In the genomic region with DNA sequence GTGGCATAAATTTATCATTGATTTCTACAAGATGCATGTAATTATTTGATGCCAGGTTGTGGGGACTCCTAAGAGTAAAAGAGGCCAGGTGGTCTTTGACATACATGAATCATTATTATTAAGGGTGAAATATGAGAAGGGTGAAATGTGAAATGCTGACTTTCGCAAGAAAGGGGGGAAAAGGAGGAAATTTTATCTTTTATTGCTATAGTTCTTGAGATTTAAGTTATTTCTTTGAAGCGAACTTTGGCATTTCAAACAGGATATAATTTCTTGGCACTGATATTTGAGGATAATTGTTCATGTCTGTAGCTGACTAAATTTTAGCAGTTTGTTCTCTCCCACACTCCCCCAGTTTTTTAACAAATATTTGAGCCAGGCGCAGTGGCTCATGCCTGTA, we compare ENCODE assay signal across 18 cellular contexts.
"Had no signal": no experiment of that assay in that cellular context is flagged by ENCODE, and none has a peak within 500 bp of the region (broad histone marks: within the 10 kb centered on the region; RNA-seq: fewer than 3 reads in every experiment).

No MANE protein-coding gene starts in this region.

- H3K27me3 ChIP-seq: heart left ventricle, left lung, ovary, tibial nerve had no signal

- H3K9me3 Mint-ChIP-seq: activated T-cell treated with anti-CD3 and anti-CD28 coated beads, Interleukin-2, amount 50 U/mL, for 4 hours; memory B cell; neural crest cell had no signal

- H3K27ac Mint-ChIP-seq: activated CD8-positive, alpha-beta memory T cell treated with anti-CD3 and anti-CD28 coated beads, Interleukin-2, amount 10 ng/mL, durations not matched to agents 7 days and 5 days; memory B cell had no signal

- H3K27me3 Mint-ChIP-seq: activated CD8-positive, alpha-beta memory T cell treated with anti-CD3 and anti-CD28 coated beads, Interleukin-2, amount 10 ng/mL, durations not matched to agents 7 days and 5 days; memory B cell had no signal

- H3K4me1 ChIP-seq: left lung had no signal

- H3K4me3 Mint-ChIP-seq: activated CD8-positive, alpha-beta memory T cell treated with anti-CD3 and anti-CD28 coated beads, Interleukin-2, amount 10 ng/mL, durations not matched to agents 7 days and 5 days; activated T-cell treated with anti-CD3 and anti-CD28 coated beads, Interleukin-2, amount 50 U/mL, for 4 hours; memory B cell; neural crest cell had no signal

- H3K27ac ChIP-seq: coronary artery, left lung, ovary, tibial nerve had no signal

- H3K36me3 ChIP-seq: heart left ventricle, left lung, ovary, tibial nerve had no signal

- ATAC-seq: activated CD8-positive, alpha-beta memory T cell treated with anti-CD3 and anti-CD28 coated beads, Interleukin-2, amount 10 ng/mL, durations not matched to agents 7 days and 5 days; activated T-cell treated with anti-CD3 and anti-CD28 coated beads, Interleukin-2, amount 50 U/mL, for 4 hours; heart left ventricle; left lung; SK-N-SH treated with all-trans-retinoic acid at 6 μM for 48 hours had no signal

- H3K9me3 ChIP-seq: heart left ventricle, left lung, ovary, tibial nerve had no signal

- H3K4me3 ChIP-seq: coronary artery, heart left ventricle, left lung, ovary, tibial nerve had no signal

- DNase-seq: activated CD4-positive, alpha-beta T cell treated with anti-CD3 and anti-CD28 coated beads, Interleukin-2, amount 50 U/mL, for 1 hour; activated CD4-positive, CD25-positive, alpha-beta regulatory T cell; activated CD8-positive, alpha-beta memory T cell treated with anti-CD3 and anti-CD28 coated beads, Interleukin-2, amount 10 ng/mL, durations not matched to agents 7 days and 5 days; activated gamma-delta T cell; activated T-cell treated with anti-CD3 and anti-CD28 coated beads, Interleukin-2, amount 50 U/mL, for 4 hours; caudate nucleus; effector CD4-positive, alpha-beta T cell; foreskin melanocyte; heart left ventricle; left lung; ovary; stimulated activated CD4-positive, alpha-beta T cell treated with anti-CD3 and anti-CD28 coated beads, Interleukin-4, amount 100 ng/mL, for 1 hour; stimulated activated CD8-positive, alpha-beta memory T cell treated with anti-CD3 and anti-CD28 coated beads, Interleukin-4, amount 100 ng/mL, for 48 hours had no signal
